Comparison of ENCODE assay signal across 30 cellular contexts in the genomic region with DNA sequence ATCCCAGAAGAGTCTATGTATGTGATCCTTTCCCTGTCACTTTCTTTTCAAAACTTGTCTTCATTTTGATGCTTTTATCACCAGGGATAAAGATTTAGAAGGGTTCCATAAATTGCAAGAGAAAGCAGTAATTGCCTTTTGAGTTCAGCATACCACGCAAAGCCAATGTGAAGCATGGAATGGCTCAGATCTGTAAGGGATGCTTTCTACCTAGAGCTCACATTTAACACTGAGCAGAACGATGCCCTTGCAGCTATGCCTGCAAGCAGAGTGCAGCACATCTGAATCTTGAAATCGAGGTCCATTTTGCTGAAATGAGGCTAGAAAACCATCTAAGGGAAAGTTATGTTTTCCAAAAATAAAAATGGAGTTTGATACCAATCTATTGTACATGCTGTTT.
"Had no signal": no experiment of that assay in that cellular context is flagged by ENCODE, and none has a peak within 500 bp of the region (broad histone marks: within the 10 kb centered on the region; RNA-seq: fewer than 3 reads in every experiment).

No MANE protein-coding gene starts in this region.

- H3K9me3 ChIP-seq: adrenal gland, ascending aorta, esophagus squamous epithelium, lower lobe of right lung, ovary, stomach, tibial nerve had no signal

- H3K4me1 ChIP-seq: adrenal gland, ascending aorta, esophagus squamous epithelium, lower lobe of right lung, stomach, tibial nerve had no signal

- H3K27ac ChIP-seq: adrenal gland, ascending aorta, brain microvascular endothelial cell, epithelial cell of prostate, ovary, stomach, tibial nerve, VCaP had no signal

- H3K27ac Mint-ChIP-seq: activated naive CD4-positive, alpha-beta T cell treated with anti-CD3 and anti-CD28 coated beads for 36 hours; activated naive CD8-positive, alpha-beta T cell treated with anti-CD3 and anti-CD28 coated beads for 36 hours; dendritic cell treated with granulocyte-macrophage colony-stimulating factor and Interleukin-4, amounts not matched to agents 40 ng/mL and 50 ng/mL, for 4 days; natural killer cell treated with Interleukin-12 subunit alpha and Interleukin-12 subunit beta and Interleukin-15 and Interleukin-18, amount 100 ng/mL, for 72 hours; progenitor cell of endocrine pancreas; stimulated activated naive B cell treated with anti-CD40 and anti-IgM and Interleukin-4, amounts not matched to agents 10 μg/mL and 1 μg/mL and 100 μg/mL, for 72 hours; T-helper 1 cell treated with Interleukin-12 subunit alpha and Interleukin-12 subunit beta and Interleukin-4 antibody, amounts not matched to agents 30 μg/mL and 1 μg/mL, for 36 hours had no signal

- H3K27me3 Mint-ChIP-seq: dendritic cell treated with granulocyte-macrophage colony-stimulating factor and Interleukin-4, amounts not matched to agents 40 ng/mL and 50 ng/mL, for 4 days had no signal

- H3K4me1 Mint-ChIP-seq: activated naive CD8-positive, alpha-beta T cell treated with anti-CD3 and anti-CD28 coated beads for 36 hours; stimulated activated naive B cell treated with anti-CD40 and anti-IgM and Interleukin-4, amounts not matched to agents 10 μg/mL and 1 μg/mL and 100 μg/mL, for 72 hours had no signal

- H3K4me3 Mint-ChIP-seq: activated naive CD4-positive, alpha-beta T cell treated with anti-CD3 and anti-CD28 coated beads for 36 hours; activated naive CD8-positive, alpha-beta T cell treated with anti-CD3 and anti-CD28 coated beads for 36 hours; dendritic cell treated with granulocyte-macrophage colony-stimulating factor and Interleukin-4, amounts not matched to agents 40 ng/mL and 50 ng/mL, for 4 days; natural killer cell treated with Interleukin-12 subunit alpha and Interleukin-12 subunit beta and Interleukin-15 and Interleukin-18, amount 100 ng/mL, for 72 hours; stimulated activated naive B cell treated with anti-CD40 and anti-IgM and Interleukin-4, amounts not matched to agents 10 μg/mL and 1 μg/mL and 100 μg/mL, for 72 hours; T-helper 1 cell treated with Interleukin-12 subunit alpha and Interleukin-12 subunit beta and Interleukin-4 antibody, amounts not matched to agents 30 μg/mL and 1 μg/mL, for 36 hours had no signal

- H3K36me3 ChIP-seq: adrenal gland, ascending aorta, brain microvascular endothelial cell, esophagus squamous epithelium, lower lobe of right lung, ovary, stomach, tibial nerve had no signal

- H3K36me3 Mint-ChIP-seq: activated naive CD8-positive, alpha-beta T cell treated with anti-CD3 and anti-CD28 coated beads for 36 hours; natural killer cell treated with Interleukin-12 subunit alpha and Interleukin-12 subunit beta and Interleukin-15 and Interleukin-18, amount 100 ng/mL, for 72 hours; stimulated activated naive B cell treated with anti-CD40 and anti-IgM and Interleukin-4, amounts not matched to agents 10 μg/mL and 1 μg/mL and 100 μg/mL, for 72 hours had no signal

- H3K9me3 Mint-ChIP-seq: activated naive CD4-positive, alpha-beta T cell treated with anti-CD3 and anti-CD28 coated beads for 36 hours; activated naive CD8-positive, alpha-beta T cell treated with anti-CD3 and anti-CD28 coated beads for 36 hours; dendritic cell treated with granulocyte-macrophage colony-stimulating factor and Interleukin-4, amounts not matched to agents 40 ng/mL and 50 ng/mL, for 4 days; natural killer cell treated with Interleukin-12 subunit alpha and Interleukin-12 subunit beta and Interleukin-15 and Interleukin-18, amount 100 ng/mL, for 72 hours; T-helper 1 cell treated with Interleukin-12 subunit alpha and Interleukin-12 subunit beta and Interleukin-4 antibody, amounts not matched to agents 30 μg/mL and 1 μg/mL, for 36 hours had no signal

- ATAC-seq: left lobe of liver; lower lobe of right lung; natural killer cell treated with Interleukin-12 subunit alpha and Interleukin-12 subunit beta and Interleukin-15 and Interleukin-18, amount 100 ng/mL, for 72 hours; stimulated activated naive B cell treated with anti-CD40 and anti-IgM and Interleukin-4, amounts not matched to agents 10 μg/mL and 1 μg/mL and 100 μg/mL, for 72 hours had no signal

- H3K4me3 ChIP-seq: adrenal gland, ascending aorta, esophagus squamous epithelium, lower lobe of right lung, ovary, stomach, tibial nerve had no signal

- DNase-seq: activated CD4-positive, alpha-beta T cell treated with anti-CD3 and anti-CD28 coated beads for 48 hours; activated CD4-positive, alpha-beta T cell treated with anti-CD3 and anti-CD28 coated beads, Interleukin-2, amount 50 U/mL, for 48 hours; activated CD8-positive, alpha-beta memory T cell treated with anti-CD3 and anti-CD28 coated beads for 24 hours; activated effector memory CD4-positive, alpha-beta T cell treated with anti-CD3 and anti-CD28 coated beads, Interleukin-2, amount 50 U/mL, for 16 hours; activated naive CD4-positive, alpha-beta T cell treated with anti-CD3 and anti-CD28 coated beads for 36 hours; activated naive CD8-positive, alpha-beta T cell treated with anti-CD3 and anti-CD28 coated beads for 36 hours; adrenal gland; brain microvascular endothelial cell; effector CD4-positive, alpha-beta T cell; esophagus squamous epithelium; foreskin melanocyte; kidney glomerular epithelial cell; lower lobe of right lung; mesendoderm; ovary; stimulated activated CD4-positive, alpha-beta T cell treated with anti-CD3 and anti-CD28 coated beads, Interleukin-15, amount 100 ng/mL, for 24 hours; stimulated activated CD4-positive, alpha-beta T cell treated with anti-CD3 and anti-CD28 coated beads, Interleukin-2, amount 100 ng/mL, for 24 hours; stimulated activated naive B cell treated with anti-CD40 and anti-IgM and Interleukin-4, amounts not matched to agents 10 μg/mL and 1 μg/mL and 100 μg/mL, for 72 hours; stomach; SW 1271; T-helper 9 cell had no signal

- H3K27me3 ChIP-seq: adrenal gland, ascending aorta, brain microvascular endothelial cell, esophagus squamous epithelium, ovary, stomach, tibial nerve had no signal
